In the genomic region with DNA sequence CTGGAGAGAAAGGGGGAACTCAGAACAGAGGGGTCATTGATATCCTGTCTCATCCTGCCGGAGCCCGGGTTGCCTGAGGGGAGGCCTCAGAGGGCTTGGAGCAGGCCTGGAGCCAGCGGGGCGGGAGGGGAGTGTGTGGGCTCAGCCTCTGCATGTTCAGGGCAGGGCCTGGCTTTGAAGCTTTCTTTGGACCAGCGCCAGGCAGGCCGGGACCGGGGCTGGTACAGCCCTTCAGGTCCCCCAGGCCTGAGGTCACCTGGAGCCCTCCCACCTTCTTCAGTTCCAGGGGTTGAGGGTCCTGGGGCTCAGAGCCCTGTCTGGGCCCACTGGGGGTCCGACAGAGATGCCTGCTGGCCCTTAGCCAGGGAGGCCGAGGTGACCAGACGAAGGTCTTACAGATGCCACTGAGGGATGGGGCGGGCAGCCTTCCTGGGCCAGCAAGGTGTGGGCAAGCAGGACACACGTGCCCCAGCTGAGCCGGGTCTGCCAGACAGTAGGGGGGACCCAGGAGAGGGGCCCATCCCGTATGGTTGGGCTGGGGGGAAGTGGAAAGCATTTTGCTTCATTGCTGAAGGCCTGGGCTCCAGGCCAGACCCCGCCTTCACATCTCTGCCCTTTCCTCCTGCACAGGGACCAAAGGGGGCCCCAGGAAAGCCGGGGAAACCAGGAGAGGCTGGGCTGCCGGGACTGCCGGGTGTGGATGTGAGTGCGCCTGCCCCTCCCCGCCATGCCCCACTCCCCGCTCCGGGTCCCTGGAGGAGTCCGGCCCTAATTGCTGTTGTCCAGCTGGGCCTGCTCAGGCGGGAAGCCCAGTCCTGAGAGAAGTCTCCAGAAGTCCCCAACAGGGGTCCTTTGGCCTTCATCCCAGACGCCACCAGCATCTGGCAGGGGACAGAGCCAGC, we compare ENCODE assay signal across 9 cellular contexts. TPM values are rescaled to one million over a fixed set of nuclear protein-coding genes. Genes with fewer than 3 reads are reported as not detected.
DNase-seq lines count a peak whose midpoint lies in the region; ATAC-seq and TF ChIP-seq lines count a peak whose summit lies in the region.
"Had no signal": no experiment of that assay in that cellular context is flagged by ENCODE, and none has a peak within 500 bp of the region (broad histone marks: within the 10 kb centered on the region; RNA-seq: fewer than 3 reads in every experiment).

No MANE protein-coding gene starts in this region.

- H3K9me3 ChIP-seq in A673 (ENCODE audit: low read depth, low read length, poor library complexity, severe bottlenecking) = no peaks in the 10 kb centered on the region
- H3K9me3 ChIP-seq in MG63 = no peaks in the 10 kb centered on the region

- no peak overlapping the region for H3K4me3 ChIP-seq in A673 (ENCODE audit: low read depth, low read length, poor library complexity, severe bottlenecking)
- no peak overlapping the region for H3K4me3 ChIP-seq in MG63
- H3K4me3 ChIP-seq in cardiac fibroblast (replicated peaks in 1 of 2; ENCODE audit: low read depth in 2 of 2, low read length in 2 of 2) = no peak overlapping the region

- no peak for ATAC-seq in natural killer cell treated with Interleukin-12 subunit alpha and Interleukin-12 subunit beta and Interleukin-15 and Interleukin-18, amount 100 ng/mL, for 72 hours
- ATAC-seq in activated CD4-positive, CD25-positive, alpha-beta regulatory T cell treated with anti-CD3 and anti-CD28 coated beads, Interleukin-2, amount 50 U/mL, for 24 hours = no peak

- peaks cover 0 to 2% of the 10 kb centered on the region in 2 donors for H3K27me3 Mint-ChIP-seq in natural killer cell treated with Interleukin-12 subunit alpha and Interleukin-12 subunit beta and Interleukin-15 and Interleukin-18, amount 100 ng/mL, for 72 hours

- H3K4me3 Mint-ChIP-seq in natural killer cell treated with Interleukin-12 subunit alpha and Interleukin-12 subunit beta and Interleukin-15 and Interleukin-18, amount 100 ng/mL, for 72 hours = no peak overlapping the region

- POLR2A ChIA-PET in A673 (lab: Charles Lee; ENCODE audit: low non-redundant PET) = no interaction called here

- no peaks in the 10 kb centered on the region for H3K9me3 Mint-ChIP-seq in natural killer cell treated with Interleukin-12 subunit alpha and Interleukin-12 subunit beta and Interleukin-15 and Interleukin-18, amount 100 ng/mL, for 72 hours

- H3K4me1 Mint-ChIP-seq in natural killer cell treated with Interleukin-12 subunit alpha and Interleukin-12 subunit beta and Interleukin-15 and Interleukin-18, amount 100 ng/mL, for 72 hours (ENCODE audit: low read depth in 2 of 2) = peaks cover 0 to 4% of the 10 kb centered on the region in 2 donors

- H3K36me3 ChIP-seq in A673 (ENCODE audit: insufficient read depth, low read length, poor library complexity, severe bottlenecking) (no peaks in the 10 kb centered on the region), MG63 (peaks cover 3% of the 10 kb centered on the region)

- H3K27ac ChIP-seq in A673 (ENCODE audit: low read depth, low read length, poor library complexity, severe bottlenecking) = no peak overlapping the region

- no peak for TF ChIP-seq CTCF in A673 (conservative IDR thresholded peaks at IDR 0.05; ENCODE audit: low read depth, low read length)
- no peak for TF ChIP-seq CTCF in cardiac fibroblast (IDR thresholded peaks at IDR 0.05; ENCODE audit: low read depth, low read length)

- DNase-seq in A673 (ENCODE audit: low spot score) = peak; percentile 37
- peak; percentile 64 for DNase-seq in MG63
- DNase-seq in cardiac fibroblast (ENCODE audit: low read depth in 2 of 2) = peak; percentile 57 to 85
- peak; percentile 76 for DNase-seq in left kidney (ENCODE audit: low read depth, low spot score)
- DNase-seq in natural killer cell treated with Interleukin-12 subunit alpha and Interleukin-12 subunit beta and Interleukin-15 and Interleukin-18, amount 100 ng/mL, for 72 hours (ENCODE audit: low spot score) = no peak
- no peak for DNase-seq in activated CD4-positive, alpha-beta T cell treated with anti-CD3 and anti-CD28 coated beads, Interleukin-2, amount 50 U/mL, for 1 hour
- DNase-seq in GF-D8 (lab: John Stamatoyannopoulos, UW) = no peak
- DNase-seq: NK-92 treated with Interleukin-12 subunit alpha and Interleukin-12 subunit beta, amount 100 ng/mL, for 24 hours had no signal

- H3K4me1 ChIP-seq in A673 (ENCODE audit: insufficient read depth, low read length, poor library complexity, severe bottlenecking) = peaks cover 34% of the 10 kb centered on the region

- H3K36me3 Mint-ChIP-seq in natural killer cell treated with Interleukin-12 subunit alpha and Interleukin-12 subunit beta and Interleukin-15 and Interleukin-18, amount 100 ng/mL, for 72 hours = no peaks in the 10 kb centered on the region

- H3K27ac Mint-ChIP-seq in natural killer cell treated with Interleukin-12 subunit alpha and Interleukin-12 subunit beta and Interleukin-15 and Interleukin-18, amount 100 ng/mL, for 72 hours = no peak overlapping the region

- CTCF ChIA-PET in A673 (lab: Charles Lee) = no interaction called here

- peaks cover 2% of the 10 kb centered on the region for H3K27me3 ChIP-seq in A673 (replicated peaks; ENCODE audit: insufficient read depth, low read depth, low read length, poor library complexity)
- H3K27me3 ChIP-seq in MG63 = peaks cover 11% of the 10 kb centered on the region

- intact Hi-C loops in A673 (cut with micrococcal nuclease; ENCODE audit: unreplicated experiment) = no loop called here

- no TSS peak for BruUV-seq in A673 (replicated peaks; lab: Mats Ljungman, UMichigan)

RNA-seq across cellular contexts. Expression of gene COL9A3, which starts 2.0 kb away (rescaled TPM):
- total RNA-seq in A673 (2021) = 8.4 and 11.7 TPM in 2 replicates
- 2.8 TPM in 1 of 2 replicates, not detected in the other for total RNA-seq in MG63 (2014; rRNA removed; shearing (Covaris generic); ENCODE audit: low replicate concordance)
- total RNA-seq in natural killer cell treated with Interleukin-12 subunit alpha and Interleukin-12 subunit beta and Interleukin-15 and Interleukin-18, amount 100 ng/mL, for 72 hours = not detected

RNA-seq across cellular contexts. Expression of gene OGFR, which starts 14.2 kb away (rescaled TPM):
- total RNA-seq in A673 (2021) = 46.1 and 47.7 TPM in 2 replicates
- 67.7 and 72.3 TPM in 2 replicates for total RNA-seq in MG63 (2014; rRNA removed; shearing (Covaris generic); ENCODE audit: low replicate concordance)
- total RNA-seq in natural killer cell treated with Interleukin-12 subunit alpha and Interleukin-12 subunit beta and Interleukin-15 and Interleukin-18, amount 100 ng/mL, for 72 hours = 10 to 100 TPM; 75.9 to 88.7 TPM

RNA-seq across cellular contexts. Expression of gene MRGBP, which starts 22.6 kb away (rescaled TPM):
- total RNA-seq in A673 (2021) = 26.5 and 27.9 TPM in 2 replicates
- total RNA-seq in MG63 (2014; rRNA removed; shearing (Covaris generic); ENCODE audit: low replicate concordance) = 52.1 and 63.5 TPM in 2 replicates
- total RNA-seq in natural killer cell treated with Interleukin-12 subunit alpha and Interleukin-12 subunit beta and Interleukin-15 and Interleukin-18, amount 100 ng/mL, for 72 hours = 10 to 100 TPM; 14.4 to 19.3 TPM

RNA-seq across cellular contexts. Expression of gene TCFL5, which starts 42.8 kb away (rescaled TPM):
- total RNA-seq in A673 (2021) = 13.9 and 16.1 TPM in 2 replicates
- 16.0 and 25.4 TPM in 2 replicates for total RNA-seq in MG63 (2014; rRNA removed; shearing (Covaris generic); ENCODE audit: low replicate concordance)
- total RNA-seq in natural killer cell treated with Interleukin-12 subunit alpha and Interleukin-12 subunit beta and Interleukin-15 and Interleukin-18, amount 100 ng/mL, for 72 hours = 1 to 10 TPM; 4.1 to 5.9 TPM

Comparison
In these comparisons a context has a peak if more than half of its experiments do, and no peak if none do; other contexts are left out.
1. DNase-seq: peak in A673 (single experiment), MG63 (single experiment), cardiac fibroblast (2 of 2) and left kidney (single experiment); none in natural killer cell treated with Interleukin-12 subunit alpha and Interleukin-12 subunit beta and Interleukin-15 and Interleukin-18, amount 100 ng/mL, for 72 hours (single experiment), activated CD4-positive, alpha-beta T cell treated with anti-CD3 and anti-CD28 coated beads, Interleukin-2, amount 50 U/mL, for 1 hour (single experiment) and GF-D8 (single experiment).